ENCODE assay signal across 14 cellular contexts in the genomic region with DNA sequence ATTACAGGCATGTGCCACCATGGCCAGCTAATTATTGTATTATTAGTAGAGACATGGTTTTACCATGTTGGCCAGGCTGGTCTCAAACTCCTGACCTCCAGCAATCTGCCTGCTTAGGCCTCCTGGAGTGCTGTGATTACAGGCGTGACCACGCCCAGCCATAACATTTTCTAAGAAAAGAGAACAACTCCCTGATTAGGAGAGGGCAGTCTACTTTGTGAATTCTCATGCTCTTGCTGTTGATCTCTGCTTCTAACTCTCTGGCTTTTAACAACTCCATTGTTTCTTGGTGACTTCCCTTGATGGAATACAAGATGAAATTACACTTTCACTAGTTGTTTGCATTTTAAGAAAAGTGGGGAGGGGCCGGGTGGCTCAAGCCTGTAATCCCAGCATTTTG. TPM values are rescaled to one million over a fixed set of nuclear protein-coding genes. Genes with fewer than 3 reads are reported as not detected.
DNase-seq lines count a peak whose midpoint lies in the region; ATAC-seq, FAIRE-seq and TF ChIP-seq lines count a peak whose summit lies in the region.
"Had no signal": no experiment of that assay in that cellular context is flagged by ENCODE, and none has a peak within 500 bp of the region (broad histone marks: within the 10 kb centered on the region; RNA-seq: fewer than 3 reads in every experiment).

No MANE protein-coding gene starts in this region.

- H3K27ac Mint-ChIP-seq in astrocyte (ENCODE audit: unreplicated experiment): peak overlapping the region; percentile 64
- peak overlapping the region in 1 of 2 donors; percentile 19 for H3K27ac Mint-ChIP-seq in activated naive CD4-positive, alpha-beta T cell treated with anti-CD3 and anti-CD28 coated beads, Interleukin-2, amount 50 U/mL, for 72 hours

- H3K9ac ChIP-seq in astrocyte (ENCODE audit: low read length): peak overlapping the region; percentile 11
- H3K9ac ChIP-seq in mesendoderm (ENCODE audit: low read length): no peak overlapping the region

- no peak overlapping the region for H4K8ac ChIP-seq in mesendoderm (ENCODE audit: low read depth, low read length)

- TF ChIP-seq POLR2A in thyroid gland (IDR thresholded peaks at IDR 0.05): no peak

- peaks cover 22% of the 10 kb centered on the region for H4K20me1 ChIP-seq in astrocyte (ENCODE audit: insufficient read depth, low read length)

- no peak overlapping the region for H3K56ac ChIP-seq in mesendoderm (ENCODE audit: low read length)

- H3K27ac ChIP-seq in astrocyte (ENCODE audit: low read depth, low read length) (peak overlapping the region; percentile 69), mesendoderm (ENCODE audit: low read depth, low read length) (no peak overlapping the region), thyroid gland (peak overlapping the region; percentile 73 to 83 (median 76))
- H3K27ac ChIP-seq: 22Rv1 had no signal

- H3K4me3 ChIP-seq in astrocyte (ENCODE audit: insufficient read depth, low read depth, low read length) (no peak overlapping the region), mesendoderm (ENCODE audit: low read length) (no peak overlapping the region), thyroid gland (replicated peaks in 1 of 3) (no peak overlapping the region)
- H3K4me3 ChIP-seq: breast epithelium had no signal

- no peak overlapping the region for H3K18ac ChIP-seq in mesendoderm (ENCODE audit: low read length)

- intact Hi-C loops in thyroid gland (cut with DNase I): no loop called here

- no peak for FAIRE-seq in astrocyte (lab: Jason Lieb, UNC)

- peaks cover 70% of the 10 kb centered on the region for H3K4me1 Mint-ChIP-seq in astrocyte (ENCODE audit: low read depth, unreplicated experiment)

- no peak overlapping the region for H2BK120ac ChIP-seq in mesendoderm (ENCODE audit: low read depth, low read length)

- H3K9me3 ChIP-seq in astrocyte (ENCODE audit: insufficient read depth, low read depth, low read length): no peaks in the 10 kb centered on the region
- H3K9me3 ChIP-seq in thyroid gland: no peaks in the 10 kb centered on the region
- H3K9me3 ChIP-seq: breast epithelium had no signal

- peak; percentile 26 for DNase-seq in NCI-H2227 (lab: John Stamatoyannopoulos, UW; ENCODE audit: unreplicated experiment)
- no peak for DNase-seq in NCI-H2227 treated with DMSO at 0.1 percent for 48 hours (lab: John Stamatoyannopoulos, UW)
- no peak for DNase-seq in astrocyte (ENCODE audit: low read depth)
- peak; percentile 55 for DNase-seq in mesendoderm
- DNase-seq in thyroid gland: no peak
- DNase-seq in AG08396 (ENCODE audit: low spot score): no peak
- DNase-seq in kidney glomerular epithelial cell (lab: John Stamatoyannopoulos, UW): no peak
- no peak for DNase-seq in activated naive CD4-positive, alpha-beta T cell treated with anti-CD3 and anti-CD28 coated beads, Interleukin-2, amount 50 U/mL, for 72 hours (ENCODE audit: low spot score in 2 of 2)
- DNase-seq: MM.1S, NCI-H748 treated with DMSO at 0.1 percent for 48 hours had no signal

- peaks cover 33% of the 10 kb centered on the region for H3K36me3 ChIP-seq in astrocyte (ENCODE audit: insufficient read depth, low read length)
- H3K36me3 ChIP-seq in mesendoderm (ENCODE audit: control insufficient read depth, insufficient read depth, low read length): no peaks in the 10 kb centered on the region
- H3K36me3 ChIP-seq in thyroid gland: peaks cover 0 to 5% of the 10 kb centered on the region in 2 donors
- H3K36me3 ChIP-seq: breast epithelium had no signal

- H3K4me1 ChIP-seq in astrocyte (ENCODE audit: insufficient read depth, low read length): peaks cover 71% of the 10 kb centered on the region
- H3K4me1 ChIP-seq in mesendoderm (ENCODE audit: control insufficient read depth, low read depth, low read length): peaks cover 6% of the 10 kb centered on the region
- H3K4me1 ChIP-seq in thyroid gland: peaks cover 57 to 87% of the 10 kb centered on the region in 2 donors

- H3K79me2 ChIP-seq in astrocyte (ENCODE audit: insufficient read depth, low read length): peaks cover 93% of the 10 kb centered on the region
- H3K79me2 ChIP-seq in mesendoderm (ENCODE audit: control insufficient read depth, insufficient read depth, low read length): no peaks in the 10 kb centered on the region

- no peak for TF ChIP-seq CTCF in astrocyte (IDR thresholded peaks at IDR 0.05; ENCODE audit: insufficient read depth, low read depth, low read length)
- no peak for TF ChIP-seq CTCF in thyroid gland (IDR thresholded peaks at IDR 0.05)

- H4K5ac ChIP-seq in mesendoderm (ENCODE audit: low read length): no peak overlapping the region

- no peak overlapping the region for H2AFZ ChIP-seq in astrocyte (ENCODE audit: low read depth, low read length)

- no peaks in the 10 kb centered on the region for H3K27me3 Mint-ChIP-seq in astrocyte (ENCODE audit: low read depth, unreplicated experiment)

- WGBS in mesendoderm (ENCODE audit: extremely low coverage, insufficient coverage, low lambda C conversion rate): no CpG with 5 or more reads among the region's 3 CpGs
- WGBS in thyroid gland, 2 donors: 60 to 71% methylated on average over 3 of the region's 3 CpGs

- no peak for ATAC-seq in activated naive CD4-positive, alpha-beta T cell treated with anti-CD3 and anti-CD28 coated beads, Interleukin-2, amount 50 U/mL, for 72 hours

- no peak overlapping the region for H2BK5ac ChIP-seq in mesendoderm (ENCODE audit: low read length)

- H3K4me2 ChIP-seq in astrocyte (ENCODE audit: low read length) (peak overlapping the region; percentile 15), mesendoderm (ENCODE audit: low read length) (no peak overlapping the region)

- peak overlapping the region; percentile 3 for H3K4me3 Mint-ChIP-seq in astrocyte (ENCODE audit: unreplicated experiment)

- H2BK15ac ChIP-seq in mesendoderm (replicated peaks; ENCODE audit: low read depth): no peak overlapping the region

- no peak overlapping the region for H2AK5ac ChIP-seq in mesendoderm (ENCODE audit: low read length)

- peaks cover 35% of the 10 kb centered on the region for H3K36me3 Mint-ChIP-seq in astrocyte (ENCODE audit: low read depth, unreplicated experiment)
- no peaks in the 10 kb centered on the region for H3K36me3 Mint-ChIP-seq in activated naive CD4-positive, alpha-beta T cell treated with anti-CD3 and anti-CD28 coated beads, Interleukin-2, amount 50 U/mL, for 72 hours

- no peaks in the 10 kb centered on the region for H3K27me3 ChIP-seq in astrocyte (ENCODE audit: insufficient read depth, low read length)
- H3K27me3 ChIP-seq in mesendoderm (ENCODE audit: insufficient read depth, low read length, poor library complexity): no peaks in the 10 kb centered on the region
- no peaks in the 10 kb centered on the region for H3K27me3 ChIP-seq in thyroid gland
- H3K27me3 ChIP-seq: breast epithelium had no signal

- H3K23ac ChIP-seq in mesendoderm (ENCODE audit: low read length): no peak overlapping the region

- H3K9me3 Mint-ChIP-seq in astrocyte (ENCODE audit: unreplicated experiment): no peaks in the 10 kb centered on the region
- no peaks in the 10 kb centered on the region for H3K9me3 Mint-ChIP-seq in activated naive CD4-positive, alpha-beta T cell treated with anti-CD3 and anti-CD28 coated beads, Interleukin-2, amount 50 U/mL, for 72 hours

- peaks cover 2% of the 10 kb centered on the region for H3K79me1 ChIP-seq in mesendoderm (ENCODE audit: low read length)

- H3K4ac ChIP-seq in mesendoderm (ENCODE audit: low read depth, low read length): no peak overlapping the region

RNA-seq across cellular contexts. Expression of gene SSH1, which starts 33.6 kb away (rescaled TPM):
- 64.6 and 75.9 TPM in 2 replicates for total RNA-seq in astrocyte
- polyA plus RNA-seq in mesendoderm (2013, experiment 1 of 2): 7.0 TPM
- 7.5 TPM for polyA plus RNA-seq in mesendoderm (2013, experiment 2 of 2)
- total RNA-seq in thyroid gland: 10 to 100 TPM; 13.0 to 26.8 (median 21.7) TPM
- total RNA-seq in activated naive CD4-positive, alpha-beta T cell treated with anti-CD3 and anti-CD28 coated beads, Interleukin-2, amount 50 U/mL, for 72 hours: 10 to 100 TPM; 25.3 to 36.0 TPM

RNA-seq across cellular contexts. Expression of gene DAO, which starts 56.1 kb away (rescaled TPM):
- not detected in 2 replicates for total RNA-seq in astrocyte
- not detected for polyA plus RNA-seq in mesendoderm (2013, experiment 1 of 2)
- polyA plus RNA-seq in mesendoderm (2013, experiment 2 of 2): not detected
- not detected for total RNA-seq in thyroid gland
- not detected for total RNA-seq in activated naive CD4-positive, alpha-beta T cell treated with anti-CD3 and anti-CD28 coated beads, Interleukin-2, amount 50 U/mL, for 72 hours
- total RNA-seq: breast epithelium; T-helper 1 cell treated with Interleukin-12 subunit alpha and Interleukin-12 subunit beta and Interleukin-4 antibody, amounts not matched to agents 30 ng/mL and 1 ng/mL, for 36 hours had no signal
- polyA plus RNA-seq: neural cell had no signal

Comparison
In these comparisons a context has a peak if more than half of its experiments do, and no peak if none do; other contexts are left out.
1. DNase-seq: peak in NCI-H2227 (single experiment) and mesendoderm (single experiment); none in NCI-H2227 treated with DMSO at 0.1 percent for 48 hours (single experiment), astrocyte (single experiment), thyroid gland (0 of 2), AG08396 (single experiment), kidney glomerular epithelial cell (single experiment) and activated naive CD4-positive, alpha-beta T cell treated with anti-CD3 and anti-CD28 coated beads, Interleukin-2, amount 50 U/mL, for 72 hours (0 of 2).